Comparison of ENCODE assay signal across 9 cellular contexts in genomic region chr19:17294051-17294891, GRCh38. TPM values are rescaled to one million over a fixed set of nuclear protein-coding genes. Genes with fewer than 3 reads are reported as not detected.
DNase-seq lines count a peak whose midpoint lies in the region; ATAC-seq and TF ChIP-seq lines count a peak whose summit lies in the region.
"Had no signal": no experiment of that assay in that cellular context is flagged by ENCODE, and none has a peak within 500 bp of the region (broad histone marks: within the 10 kb centered on the region; RNA-seq: fewer than 3 reads in every experiment).

No MANE protein-coding gene starts in this region.

- CTCF ChIA-PET in CD8-positive, alpha-beta memory T cell (lab: Charles Lee), result interaction anchor here (0.9 to 1.5 kb wide), 4 partner anchors 10 to 95 kb away, joined by 3 to 4 read pairs (median 3); partner anchors contain the start of gene BABAM1

- no peaks in the 10 kb centered on the region for H3K4me1 ChIP-seq in CD8-positive, alpha-beta memory T cell (ENCODE audit: insufficient read depth, low read length)
- H3K4me1 ChIP-seq in gastroesophageal sphincter, result peaks cover 0 to 33% (median 7%) of the 10 kb centered on the region in 3 donors

- DNase-seq in CD8-positive, alpha-beta memory T cell, result peak; percentile 29 to 58 (median 38)
- peak; percentile 53 for DNase-seq in KBM-7
- DNase-seq in activated CD8-positive, alpha-beta memory T cell treated with anti-CD3 and anti-CD28 coated beads for 48 hours (ENCODE audit: low read depth in 2 of 3, low spot score in 2 of 3), result peak; percentile 42 to 50 (median 47)
- DNase-seq in left colon, result peak in 1 of 2 donors; percentile 66
- DNase-seq in SHP77 treated with DMSO at 0.1 percent for 48 hours (lab: John Stamatoyannopoulos, UW), result no peak

- H3K36me3 Mint-ChIP-seq in CD8-positive, alpha-beta memory T cell, result peaks cover 0 to 14% (median 0%) of the 10 kb centered on the region in 3 donors

- no peak for TF ChIP-seq EP300 in gastroesophageal sphincter (IDR thresholded peaks at IDR 0.05)

- no peaks in the 10 kb centered on the region for H3K27me3 ChIP-seq in CD8-positive, alpha-beta memory T cell (ENCODE audit: insufficient read depth, low read length, poor library complexity, severe bottlenecking)
- no peaks in the 10 kb centered on the region for H3K27me3 ChIP-seq in gastroesophageal sphincter

- H3K4me3 ChIP-seq in CD8-positive, alpha-beta memory T cell (ENCODE audit: low read length), result no peak overlapping the region
- no peak overlapping the region for H3K4me3 ChIP-seq in gastroesophageal sphincter

- TF ChIP-seq POLR2A in gastroesophageal sphincter (IDR thresholded peaks at IDR 0.05), result no peak

- H3K27ac ChIP-seq in CD8-positive, alpha-beta memory T cell (ENCODE audit: low read depth, low read length), result no peak overlapping the region
- peak overlapping the region in 1 of 4 donors; percentile 54 for H3K27ac ChIP-seq in gastroesophageal sphincter

- TF ChIP-seq CTCF in gastroesophageal sphincter (IDR thresholded peaks at IDR 0.05), result no peak

- H3K27ac Mint-ChIP-seq in CD8-positive, alpha-beta memory T cell, result no peak overlapping the region
- H3K27ac Mint-ChIP-seq: activated naive CD8-positive, alpha-beta T cell had no signal

- intact Hi-C loops in left colon (cut with DNase I, micrococcal nuclease), result no loop called here

- POLR2A ChIA-PET in CD8-positive, alpha-beta memory T cell (lab: Charles Lee), result no interaction called here

- no peaks in the 10 kb centered on the region for H3K36me3 ChIP-seq in CD8-positive, alpha-beta memory T cell (ENCODE audit: insufficient read depth, low read length)
- peaks cover 0 to 29% of the 10 kb centered on the region in 2 donors for H3K36me3 ChIP-seq in gastroesophageal sphincter

- peaks cover 0 to 1% of the 10 kb centered on the region in 2 donors for H3K27me3 Mint-ChIP-seq in CD8-positive, alpha-beta memory T cell
- H3K27me3 Mint-ChIP-seq: activated naive CD8-positive, alpha-beta T cell had no signal

- no peaks in the 10 kb centered on the region for H3K9me3 Mint-ChIP-seq in CD8-positive, alpha-beta memory T cell

- in situ Hi-C loops in KBM-7 (cut with MboI; ENCODE audit: low pct_unique_long_range_greater_than_20kb, low sequenced_read_pairs), result no loop called here

- 71 to 85% methylated on average over 4 to 24 of the region's 48 CpGs for WGBS in gastroesophageal sphincter (ENCODE audit: low coverage in 1 of 2), 2 donors

- no peaks in the 10 kb centered on the region for H3K9me3 ChIP-seq in CD8-positive, alpha-beta memory T cell (ENCODE audit: low read length)
- no peaks in the 10 kb centered on the region for H3K9me3 ChIP-seq in gastroesophageal sphincter

- H3K4me1 Mint-ChIP-seq in CD8-positive, alpha-beta memory T cell, result peaks cover 3 to 7% (median 5%) of the 10 kb centered on the region in 3 donors

- H3K4me3 Mint-ChIP-seq in CD8-positive, alpha-beta memory T cell, result peak overlapping the region in 2 of 7 donors; percentile 27 to 54
- H3K4me3 Mint-ChIP-seq: activated naive CD8-positive, alpha-beta T cell had no signal

- peak; percentile 26 for ATAC-seq in left colon
- no peak for ATAC-seq in GM18870 (IDR thresholded peaks at IDR 0.05; ENCODE audit: unreplicated experiment)
- no peak for ATAC-seq in HG02852 (IDR thresholded peaks at IDR 0.05; ENCODE audit: unreplicated experiment)
- ATAC-seq in gastroesophageal sphincter, result no peak

RNA-seq across cellular contexts. Expression of gene ABHD8, which starts 9.0 kb away (rescaled TPM):
- total RNA-seq in CD8-positive, alpha-beta memory T cell, result 1 to 10 TPM; 5.2 to 6.0 TPM
- 8.3 TPM for polyA plus RNA-seq in CD8-positive, alpha-beta memory T cell
- total RNA-seq in left colon (1 to 10 TPM; 5.6 to 6.0 TPM), gastroesophageal sphincter (10 to 100 TPM; 13.2 to 34.4 (median 24.3) TPM)

RNA-seq across cellular contexts. Expression of gene MRPL34, which starts 11.4 kb away (rescaled TPM):
- total RNA-seq in CD8-positive, alpha-beta memory T cell, result 100 to 1,000 TPM; 136 to 138 TPM
- 227 TPM for polyA plus RNA-seq in CD8-positive, alpha-beta memory T cell
- 100 to 1,000 TPM; 142 to 165 TPM for total RNA-seq in left colon
- total RNA-seq in gastroesophageal sphincter, result 100 to 1,000 TPM in 3 of 4 donors, 10 to 100 TPM in 1; 95.0 to 175 (median 113) TPM

RNA-seq across cellular contexts. Expression of gene ANKLE1, which starts 12.6 kb away (rescaled TPM):
- 10 to 100 TPM; 15.2 to 16.2 TPM for total RNA-seq in CD8-positive, alpha-beta memory T cell
- polyA plus RNA-seq in CD8-positive, alpha-beta memory T cell, result 0.47 TPM
- total RNA-seq in left colon, result under 1 TPM; 0.22 to 0.67 TPM
- under 1 TPM in 2 of 4 donors, not detected in 2; 0.39 to 0.81 TPM for total RNA-seq in gastroesophageal sphincter

RNA-seq across cellular contexts. Expression of gene DDA1, which starts 15.1 kb away (rescaled TPM):
- 10 to 100 TPM; 47.9 to 51.1 TPM for total RNA-seq in CD8-positive, alpha-beta memory T cell
- polyA plus RNA-seq in CD8-positive, alpha-beta memory T cell, result 34.7 TPM
- total RNA-seq in left colon, result 10 to 100 TPM; 47.7 to 49.2 TPM
- 10 to 100 TPM; 13.2 to 58.5 (median 19.9) TPM for total RNA-seq in gastroesophageal sphincter

RNA-seq across cellular contexts. Expression of gene BABAM1, which starts 27.0 kb away (rescaled TPM):
- 100 to 1,000 TPM; 124 to 132 TPM for total RNA-seq in CD8-positive, alpha-beta memory T cell
- 114 TPM for polyA plus RNA-seq in CD8-positive, alpha-beta memory T cell
- total RNA-seq in left colon (10 to 100 TPM; 63.5 to 70.3 TPM), gastroesophageal sphincter (10 to 100 TPM; 62.6 to 91.8 (median 81.9) TPM)

Comparison
In these comparisons a context has a peak if more than half of its experiments do, and no peak if none do; other contexts are left out.
1. RNA of gene ANKLE1, which starts 12.6 kb away (total RNA-seq): 15.2 to 16.2 TPM in CD8-positive, alpha-beta memory T cell; 0.22 to 0.67 TPM in left colon and 0.39 to 0.81 TPM in gastroesophageal sphincter; every median in the first group is over 4 times any median in the second.